25 cellular contexts compared by ENCODE assay signal in genomic region chr16:46736695-46737094, GRCh38. TPM values are rescaled to one million over a fixed set of nuclear protein-coding genes. Genes with fewer than 3 reads are reported as not detected.
A peak's percentile ranks its signal among the peaks of the same experiment; 100 is the strongest.
DNase-seq lines count a peak whose midpoint lies in the region; ATAC-seq and TF ChIP-seq lines count a peak whose summit lies in the region.
"Had no signal": no experiment of that assay in that cellular context is flagged by ENCODE, and none has a peak within 500 bp of the region (broad histone marks: within the 10 kb centered on the region; RNA-seq: fewer than 3 reads in every experiment).

No MANE protein-coding gene starts in this region.

- H3K4me3 Mint-ChIP-seq in activated CD4-positive, alpha-beta T cell treated with anti-CD3 and anti-CD28 coated beads for 36 hours = no peak overlapping the region
- H3K4me3 Mint-ChIP-seq: activated B cell treated with CpG ODN at 0.5 μM for 24 hours; activated CD8-positive, alpha-beta T cell treated with anti-CD3 and anti-CD28 coated beads, Interleukin-2, amount 10 ng/mL, durations not matched to agents 7 days and 5 days; activated naive CD4-positive, alpha-beta T cell treated with anti-CD3 and anti-CD28 coated beads for 36 hours; CD4-positive, alpha-beta memory T cell; effector memory CD8-positive, alpha-beta T cell had no signal

- no peak overlapping the region for H4K5ac ChIP-seq in IMR-90 (ENCODE audit: low read depth, low read length)

- H4K12ac ChIP-seq in trophoblast cell (ENCODE audit: low read depth, low read length) = no peak overlapping the region

- H3K14ac ChIP-seq in IMR-90 (replicated peaks; ENCODE audit: low read depth, low read length) (no peak overlapping the region), trophoblast cell (ENCODE audit: low read length) (peak overlapping the region; percentile 31)

- H3K4me1 ChIP-seq in IMR-90 (ENCODE audit: control insufficient read depth, insufficient read depth, low read length) (peaks cover 2% of the 10 kb centered on the region; the same call in 1 of the 2 replicates), right atrium auricular region (peaks cover 0 to 59% of the 10 kb centered on the region in 2 donors), trophoblast cell (ENCODE audit: control insufficient read depth in 1 of 2, insufficient read depth in 2 of 2, low read length in 2 of 2) (peaks cover 14 to 18% of the 10 kb centered on the region in 2 experiments)
- H3K4me1 ChIP-seq: HAP-1, Peyer's patch, tibial nerve had no signal

- intact Hi-C loops in IMR-90 (cut with micrococcal nuclease) = no loop called here
- intact Hi-C loops in activated CD4-positive, alpha-beta T cell treated with anti-CD3 and anti-CD28 coated beads for 36 hours (cut with DNase I, micrococcal nuclease) = no loop called here

- H3K56ac ChIP-seq in IMR-90 (ENCODE audit: extremely low read depth, insufficient read depth, low read length) = no peak overlapping the region

- no peak overlapping the region for H4K91ac ChIP-seq in IMR-90 (ENCODE audit: insufficient read depth, low read depth, low read length)
- peak overlapping the region; percentile 46 for H4K91ac ChIP-seq in trophoblast cell (ENCODE audit: low read depth, low read length)

- H3K27ac Mint-ChIP-seq in activated CD4-positive, alpha-beta T cell treated with anti-CD3 and anti-CD28 coated beads for 36 hours = no peak overlapping the region
- H3K27ac Mint-ChIP-seq: activated B cell treated with CpG ODN at 0.5 μM for 24 hours; activated CD8-positive, alpha-beta T cell treated with anti-CD3 and anti-CD28 coated beads, Interleukin-2, amount 10 ng/mL, durations not matched to agents 7 days and 5 days; activated naive CD4-positive, alpha-beta T cell treated with anti-CD3 and anti-CD28 coated beads for 36 hours; effector memory CD8-positive, alpha-beta T cell had no signal

- dilution Hi-C loops in IMR-90 (cut with HindIII; ENCODE audit: low sequenced_read_pairs, unreplicated experiment) = no loop called here

- no peak overlapping the region for H2BK20ac ChIP-seq in IMR-90 (ENCODE audit: low read depth, low read length)

- H3K4ac ChIP-seq in IMR-90 (ENCODE audit: low read depth, low read length) = no peak overlapping the region
- H3K4ac ChIP-seq in trophoblast cell (ENCODE audit: low read depth, low read length) = no peak overlapping the region

- no peaks in the 10 kb centered on the region for H3K36me3 ChIP-seq in IMR-90 (ENCODE audit: control insufficient read depth, insufficient read depth, low read length)
- peaks cover 30% of the 10 kb centered on the region for H3K36me3 ChIP-seq in right atrium auricular region
- no peaks in the 10 kb centered on the region for H3K36me3 ChIP-seq in trophoblast cell (ENCODE audit: control insufficient read depth in 1 of 2, insufficient read depth in 2 of 2, low read length in 2 of 2)
- H3K36me3 ChIP-seq: HAP-1, Peyer's patch, tibial nerve had no signal

- H3K9me1 ChIP-seq in IMR-90 (ENCODE audit: insufficient read depth, low read length) = no peaks in the 10 kb centered on the region

- no peak for TF ChIP-seq CTCF in IMR-90 (conservative IDR thresholded peaks at IDR 0.05; ENCODE audit: low read depth, low read length)
- no peak for TF ChIP-seq CTCF in right atrium auricular region (IDR thresholded peaks at IDR 0.05)

- DNase-seq in EH (ENCODE audit: low read depth) = peak; percentile 5
- DNase-seq in IMR-90 = no peak
- DNase-seq in right atrium auricular region (ENCODE audit: low spot score) = no peak
- peak in 1 of 2 donors; percentile 14 for DNase-seq in trophoblast cell
- DNase-seq in NCI-H1105 (lab: John Stamatoyannopoulos, UW) = no peak
- no peak for DNase-seq in SHP77 (lab: John Stamatoyannopoulos, UW)
- DNase-seq in stimulated activated naive CD4-positive, alpha-beta T cell treated with Interleukin-2 at 50 U/mL for 16 hours (lab: John Stamatoyannopoulos, UW) = no peak
- DNase-seq in activated CD4-positive, alpha-beta T cell treated with anti-CD3 and anti-CD28 coated beads for 36 hours = no peak
- DNase-seq: activated B cell treated with CpG ODN at 0.5 μM for 24 hours; activated CD8-positive, alpha-beta T cell treated with anti-CD3 and anti-CD28 coated beads, Interleukin-2, amount 10 ng/mL, durations not matched to agents 7 days and 5 days; activated naive CD4-positive, alpha-beta T cell treated with anti-CD3 and anti-CD28 coated beads for 36 hours; activated T-cell treated with anti-CD3 and anti-CD28 coated beads, Interleukin-2, amount 50 U/mL, for 1 hour; CD4-positive, alpha-beta memory T cell; DMS53; effector memory CD8-positive, alpha-beta T cell; NCI-H1092 treated with DMSO at 0.1 percent for 48 hours; NCI-H2081; NCI-H446; NK-92 treated with Interleukin-12 subunit alpha and Interleukin-12 subunit beta, amount 100 ng/mL, for 24 hours; Peyer's patch; stimulated activated CD4-positive, alpha-beta T cell treated with anti-CD3 and anti-CD28 coated beads, Interleukin-1b, Interleukin-23, amount 100 ng/mL, for 48 hours; stimulated activated naive CD4-positive, alpha-beta T cell had no signal

- H3K27me3 Mint-ChIP-seq in activated CD4-positive, alpha-beta T cell treated with anti-CD3 and anti-CD28 coated beads for 36 hours = no peaks in the 10 kb centered on the region
- H3K27me3 Mint-ChIP-seq: activated B cell treated with CpG ODN at 0.5 μM for 24 hours; CD4-positive, alpha-beta memory T cell; effector memory CD8-positive, alpha-beta T cell had no signal

- peak; percentile 92 for ATAC-seq in IMR-90 (ENCODE audit: low read depth)
- no peak for ATAC-seq in activated CD4-positive, alpha-beta T cell treated with anti-CD3 and anti-CD28 coated beads for 36 hours
- ATAC-seq: activated CD8-positive, alpha-beta T cell treated with anti-CD3 and anti-CD28 coated beads, Interleukin-2, amount 10 ng/mL, durations not matched to agents 7 days and 5 days; effector memory CD8-positive, alpha-beta T cell had no signal

- POLR2A ChIA-PET in IMR-90 (lab: Charles Lee; ENCODE audit: unreplicated experiment) = no interaction called here
- POLR2A ChIA-PET in activated CD4-positive, alpha-beta T cell treated with anti-CD3 and anti-CD28 coated beads for 36 hours (lab: Charles Lee) = no interaction called here

- H3K9me3 Mint-ChIP-seq in activated CD4-positive, alpha-beta T cell treated with anti-CD3 and anti-CD28 coated beads for 36 hours (ENCODE audit: low read depth) = no peaks in the 10 kb centered on the region
- H3K9me3 Mint-ChIP-seq: activated B cell treated with CpG ODN at 0.5 μM for 24 hours; activated naive CD4-positive, alpha-beta T cell treated with anti-CD3 and anti-CD28 coated beads for 36 hours; CD4-positive, alpha-beta memory T cell; effector memory CD8-positive, alpha-beta T cell had no signal

- H2BK12ac ChIP-seq in trophoblast cell (ENCODE audit: low read length) = peak overlapping the region; percentile 30

- CTCF ChIA-PET in IMR-90 (lab: Yijun Ruan, JAX) = no interaction called here
- CTCF ChIA-PET in activated CD4-positive, alpha-beta T cell treated with anti-CD3 and anti-CD28 coated beads for 36 hours (lab: Charles Lee) = no interaction called here

- H2BK5ac ChIP-seq in IMR-90 (ENCODE audit: low read depth, low read length, poor library complexity, severe bottlenecking) (no peak overlapping the region), trophoblast cell (ENCODE audit: low read depth, low read length, poor library complexity) (peak overlapping the region; percentile 15)

- H3K4me2 ChIP-seq in IMR-90 (ENCODE audit: low read depth, low read length) (no peak overlapping the region), trophoblast cell (ENCODE audit: low read length) (peak overlapping the region; percentile 20)

- H3K9me3 ChIP-seq in IMR-90 (ENCODE audit: control insufficient read depth, insufficient read depth, low read length) (no peaks in the 10 kb centered on the region), right atrium auricular region (no peaks in the 10 kb centered on the region), trophoblast cell (ENCODE audit: insufficient read depth, low read depth, low read length) (no peaks in the 10 kb centered on the region)
- H3K9me3 ChIP-seq: HAP-1, Peyer's patch, tibial nerve had no signal

- no peak overlapping the region for H2BK15ac ChIP-seq in IMR-90 (ENCODE audit: low read depth, low read length)

- no peak overlapping the region for H2AK9ac ChIP-seq in IMR-90 (replicated peaks; ENCODE audit: low read depth, low read length, poor library complexity)

- H3K18ac ChIP-seq in IMR-90 (ENCODE audit: low read depth, low read length) (no peak overlapping the region), trophoblast cell (ENCODE audit: low read length) (no peak overlapping the region)

- H3K79me2 ChIP-seq in trophoblast cell (ENCODE audit: control insufficient read depth, insufficient read depth, low read length, poor library complexity) = peaks cover 2% of the 10 kb centered on the region

- BruUV-seq in IMR-90 (replicated peaks; lab: Mats Ljungman, UMichigan) = no TSS peak

- H3K27me3 ChIP-seq in IMR-90 (ENCODE audit: control insufficient read depth, insufficient read depth, low read length) (no peaks in the 10 kb centered on the region), right atrium auricular region (no peaks in the 10 kb centered on the region), trophoblast cell (ENCODE audit: insufficient read depth, low read length) (no peaks in the 10 kb centered on the region)
- H3K27me3 ChIP-seq: Peyer's patch, tibial nerve had no signal

- TF ChIP-seq POLR2A in IMR-90 (IDR thresholded peaks at IDR 0.05; ENCODE audit: low read depth, low read length) = no peak

- H2AFZ ChIP-seq in IMR-90 (replicated peaks; ENCODE audit: low read length, poor library complexity) (no peak overlapping the region), trophoblast cell (ENCODE audit: insufficient read depth, low read length, poor library complexity) (no peak overlapping the region)

- H3K79me1 ChIP-seq in IMR-90 (ENCODE audit: low read depth in 1 of 2, low read length in 2 of 2) = no peaks in the 10 kb centered on the region
- H3K79me1 ChIP-seq in trophoblast cell (ENCODE audit: low read length) = peaks cover 13% of the 10 kb centered on the region

- H3K4me3 ChIP-seq in IMR-90 (ENCODE audit: insufficient read depth, low read depth, low read length) (no peak overlapping the region), right atrium auricular region (no peak overlapping the region), trophoblast cell (ENCODE audit: low read depth, low read length) (no peak overlapping the region)
- H3K4me3 ChIP-seq: HAP-1, Peyer's patch, SK-N-MC, tibial nerve had no signal

- H3K9ac ChIP-seq in IMR-90 (ENCODE audit: low read depth, low read length) = no peak overlapping the region
- no peak overlapping the region for H3K9ac ChIP-seq in trophoblast cell (ENCODE audit: low read length)

- H4K8ac ChIP-seq in IMR-90 (ENCODE audit: low read depth in 2 of 2, low read length in 2 of 2) (no peak overlapping the region), trophoblast cell (ENCODE audit: low read depth, low read length) (peak overlapping the region; percentile 31)

- H3K36me3 Mint-ChIP-seq in activated CD4-positive, alpha-beta T cell treated with anti-CD3 and anti-CD28 coated beads for 36 hours (ENCODE audit: low read depth) = no peaks in the 10 kb centered on the region
- H3K36me3 Mint-ChIP-seq: CD4-positive, alpha-beta memory T cell had no signal

- TF ChIP-seq RAD21 in IMR-90 (IDR thresholded peaks at IDR 0.05; ENCODE audit: low read length) = no peak

- H4K20me1 ChIP-seq in IMR-90 (ENCODE audit: insufficient read depth, low read length) = no peaks in the 10 kb centered on the region; the same call in 1 of the 2 replicates

- H3K4me1 Mint-ChIP-seq in activated CD4-positive, alpha-beta T cell treated with anti-CD3 and anti-CD28 coated beads for 36 hours = no peaks in the 10 kb centered on the region
- H3K4me1 Mint-ChIP-seq: CD4-positive, alpha-beta memory T cell had no signal

- H3K27ac ChIP-seq in IMR-90 (ENCODE audit: insufficient read depth, low read length) = no peak overlapping the region
- H3K27ac ChIP-seq in right atrium auricular region = peak overlapping the region; percentile 60 to 82
- H3K27ac ChIP-seq in trophoblast cell (ENCODE audit: low read depth, low read length) = peak overlapping the region; percentile 31
- H3K27ac ChIP-seq: Peyer's patch, SK-N-MC, tibial nerve had no signal

- in situ Hi-C loops in IMR-90 (cut with MboI; ENCODE audit: low sequenced_read_pairs) = no loop called here

- WGBS in IMR-90 (ENCODE audit: extremely low coverage in 2 of 2, insufficient read length in 1 of 2), 2 experiments = 100% methylated on average over 3 of the region's 12 CpGs; no CpG with 5 or more reads in 1 of the 2 experiments
- no CpG with 5 or more reads among the region's 12 CpGs for WGBS in trophoblast cell (ENCODE audit: extremely low coverage, insufficient coverage, insufficient read length)

- H2AK5ac ChIP-seq in IMR-90 (ENCODE audit: low read depth, low read length) = no peak overlapping the region
- H2AK5ac ChIP-seq in trophoblast cell (ENCODE audit: low read length) = no peak overlapping the region

- no peak overlapping the region for H2BK120ac ChIP-seq in IMR-90 (ENCODE audit: low read depth, low read length)
- H2BK120ac ChIP-seq in trophoblast cell (ENCODE audit: insufficient read depth, low read length, poor library complexity) = peak overlapping the region; percentile 3

- H3K23ac ChIP-seq in IMR-90 (ENCODE audit: low read depth, low read length) = no peak overlapping the region
- no peak overlapping the region for H3K23ac ChIP-seq in trophoblast cell (ENCODE audit: low read length)

RNA-seq across cellular contexts. Expression of gene MYLK3, which starts 11.4 kb away (rescaled TPM):
- total RNA-seq in IMR-90 (2012; rRNA removed) (under 0.01 TPM in 2 replicates), right atrium auricular region (100 to 1,000 TPM; 275 to 456 TPM)
- 0.03 and 0.17 TPM in 2 replicates for polyA plus RNA-seq in IMR-90 (2012; rRNA removed)
- 0.01 TPM in 2 replicates for polyA plus RNA-seq in IMR-90 (2012; cell fraction: cytosol; rRNA removed)
- polyA plus RNA-seq in IMR-90 (2012; cell fraction: nucleus; rRNA removed; ENCODE audit: low replicate concordance) = 0.10 and 0.12 TPM in 2 replicates
- polyA plus RNA-seq in trophoblast cell (2013) = 1.8 and 2.2 TPM in 2 replicates
- under 1 TPM; 0.05 to 0.27 TPM for total RNA-seq in activated CD4-positive, alpha-beta T cell treated with anti-CD3 and anti-CD28 coated beads for 36 hours
- total RNA-seq: Peyer's patch had no signal
- polyA plus RNA-seq: CD4-positive, alpha-beta memory T cell had no signal

RNA-seq across cellular contexts. Expression of gene ORC6, which starts 47.2 kb away (rescaled TPM):
- 9.0 and 13.1 TPM in 2 replicates for total RNA-seq in IMR-90 (2012; rRNA removed)
- polyA plus RNA-seq in IMR-90 (2012; rRNA removed) = 14.7 and 15.9 TPM in 2 replicates
- 6.3 and 9.5 TPM in 2 replicates for polyA plus RNA-seq in IMR-90 (2012; cell fraction: cytosol; rRNA removed)
- 6.4 and 13.5 TPM in 2 replicates for polyA plus RNA-seq in IMR-90 (2012; cell fraction: nucleus; rRNA removed; ENCODE audit: low replicate concordance)
- 1 to 10 TPM; 1.8 to 2.6 TPM for total RNA-seq in right atrium auricular region
- polyA plus RNA-seq in trophoblast cell (2013) = 51.5 and 52.0 TPM in 2 replicates
- total RNA-seq in activated CD4-positive, alpha-beta T cell treated with anti-CD3 and anti-CD28 coated beads for 36 hours = 10 to 100 TPM; 30.3 to 43.4 TPM

RNA-seq across cellular contexts. Expression of gene VPS35, which starts 47.7 kb away (rescaled TPM):
- 89.4 and 174 TPM in 2 replicates for total RNA-seq in IMR-90 (2012; rRNA removed)
- polyA plus RNA-seq in IMR-90 (2012; rRNA removed) = 24.2 and 42.3 TPM in 2 replicates
- 5.9 TPM in 2 replicates for polyA plus RNA-seq in IMR-90 (2012; cell fraction: cytosol; rRNA removed)
- 1.8 and 22.6 TPM in 2 replicates for polyA plus RNA-seq in IMR-90 (2012; cell fraction: nucleus; rRNA removed; ENCODE audit: low replicate concordance)
- 10 to 100 TPM; 43.3 to 60.5 TPM for total RNA-seq in right atrium auricular region
- polyA plus RNA-seq in trophoblast cell (2013) = 95.6 and 98.7 TPM in 2 replicates
- 10 to 100 TPM; 60.0 to 98.4 TPM for total RNA-seq in activated CD4-positive, alpha-beta T cell treated with anti-CD3 and anti-CD28 coated beads for 36 hours

Comparison
In these comparisons a context has a peak if more than half of its experiments do, and no peak if none do; other contexts are left out.
1. RNA of gene MYLK3, which starts 11.4 kb away (total RNA-seq): 275 to 456 TPM in right atrium auricular region; 0.05 to 0.27 TPM in activated CD4-positive, alpha-beta T cell treated with anti-CD3 and anti-CD28 coated beads for 36 hours and under 0.01 TPM in IMR-90; every median in the first group is over 100 times any median in the second.